ENCODE assay signal across 15 cellular contexts in genomic region chr10:124653311-124653710, GRCh38.
A peak's percentile ranks its signal among the peaks of the same experiment; 100 is the strongest.
DNase-seq lines count a peak whose midpoint lies in the region; ATAC-seq, FAIRE-seq and TF ChIP-seq lines count a peak whose summit lies in the region.
"Had no signal": no experiment of that assay in that cellular context is flagged by ENCODE, and none has a peak within 500 bp of the region (broad histone marks: within the 10 kb centered on the region; RNA-seq: fewer than 3 reads in every experiment).

No MANE protein-coding gene starts in this region.

- no peak overlapping the region for H2AFZ ChIP-seq in DND-41 (ENCODE audit: low read depth, low read length)

- intact Hi-C loops in dorsolateral prefrontal cortex (cut with DNase I) = no loop called here
- intact Hi-C loops in lower lobe of right lung (cut with DNase I) = no loop called here

- H3K27ac ChIP-seq in DND-41 (ENCODE audit: low read length) (peak overlapping the region; percentile 99), dorsolateral prefrontal cortex (peak overlapping the region in 58 of 59 donors; percentile 6 to 99 (median 90)), lower lobe of right lung (peak overlapping the region; percentile 72), suprapubic skin (peak overlapping the region; percentile 83)

- H3K4me1 ChIP-seq in DND-41 (ENCODE audit: insufficient read depth, low read length) (peaks cover 97% of the 10 kb centered on the region), lower lobe of right lung (peaks cover 80% of the 10 kb centered on the region), suprapubic skin (peaks cover 83% of the 10 kb centered on the region)

- peaks cover 9% of the 10 kb centered on the region for H4K20me1 ChIP-seq in DND-41 (ENCODE audit: insufficient read depth, low read length)

- H3K9me3 ChIP-seq in DND-41 (ENCODE audit: insufficient read depth, low read length, severe bottlenecking) = no peaks in the 10 kb centered on the region
- no peaks in the 10 kb centered on the region for H3K9me3 ChIP-seq in lower lobe of right lung
- H3K9me3 ChIP-seq in suprapubic skin = no peaks in the 10 kb centered on the region

- no peak for FAIRE-seq in D721Med (lab: Jason Lieb, UNC)

- no peak for DNase-seq in DND-41
- no peak for DNase-seq in dorsolateral prefrontal cortex
- DNase-seq in lower lobe of right lung = no peak
- no peak for DNase-seq in suprapubic skin (ENCODE audit: low spot score in 2 of 2)
- no peak for DNase-seq in erythroblast (lab: John Stamatoyannopoulos, UW)
- DNase-seq in D721Med (ENCODE audit: insufficient read length, low spot score) = no peak
- DNase-seq in NCI-H510A (lab: John Stamatoyannopoulos, UW) = no peak
- DNase-seq: activated CD4-positive, alpha-beta T cell treated with anti-CD3 and anti-CD28 coated beads for 4 hours; activated naive CD4-positive, alpha-beta T cell treated with anti-CD3 and anti-CD28 coated beads, Interleukin-2, amount 10 ng/mL, durations not matched to agents 7 days and 5 days; DMS 273 treated with DMSO at 0.1 percent for 48 hours; NCI-H187; NCI-H446; stimulated activated CD4-positive, alpha-beta T cell treated with anti-CD3 and anti-CD28 coated beads, Interleukin-12 subunit alpha, Interleukin-12 subunit beta, amount 100 ng/mL, for 4 hours; stimulated activated naive CD8-positive, alpha-beta T cell treated with anti-CD3 and anti-CD28 coated beads, Interleukin-15, amount 100 ng/mL, for 72 hours had no signal

- H3K4me3 ChIP-seq in DND-41 (ENCODE audit: low read depth in 1 of 2, low read length in 2 of 2) = no peak overlapping the region
- H3K4me3 ChIP-seq in dorsolateral prefrontal cortex = no peak overlapping the region
- H3K4me3 ChIP-seq in lower lobe of right lung = no peak overlapping the region
- H3K4me3 ChIP-seq in suprapubic skin = no peak overlapping the region

- TF ChIP-seq CTCF in DND-41 (IDR thresholded peaks at IDR 0.05; ENCODE audit: borderline replicate concordance, extremely low read depth, low read length, poor library complexity, severe bottlenecking) (no peak), dorsolateral prefrontal cortex (IDR thresholded peaks at IDR 0.05 in 54 of 56, conservative IDR thresholded peaks at IDR 0.05 in 2 of 56; ENCODE audit: low read depth in 1 of 56, partially characterized antibody in 56 of 56) (no peak), lower lobe of right lung (IDR thresholded peaks at IDR 0.05) (no peak), suprapubic skin (IDR thresholded peaks at IDR 0.05) (no peak), D721Med (IDR thresholded peaks at IDR 0.05; ENCODE audit: insufficient read depth, missing control alignments) (no peak)

- peaks cover 92% of the 10 kb centered on the region for H3K79me2 ChIP-seq in DND-41 (ENCODE audit: insufficient read depth, low read length)

- WGBS in suprapubic skin = 57% methylated on average over 3 of the region's 7 CpGs

- peaks cover 65% of the 10 kb centered on the region for H3K36me3 ChIP-seq in DND-41 (ENCODE audit: insufficient read depth, low read length)
- no peaks in the 10 kb centered on the region for H3K36me3 ChIP-seq in lower lobe of right lung
- peaks cover 7% of the 10 kb centered on the region for H3K36me3 ChIP-seq in suprapubic skin

- no peak overlapping the region for H3K4me2 ChIP-seq in DND-41 (ENCODE audit: insufficient read depth, low read length)

- ATAC-seq in DND-41 (ENCODE audit: insufficient read depth, low read depth) (no peak), lower lobe of right lung (no peak), HG02970 (IDR thresholded peaks at IDR 0.05; ENCODE audit: low FRiP score, unreplicated experiment) (no peak)
- ATAC-seq: stimulated activated naive CD8-positive, alpha-beta T cell treated with anti-CD3 and anti-CD28 coated beads, Interleukin-15, amount 100 ng/mL, for 72 hours had no signal

- H3K27me3 ChIP-seq in DND-41 (ENCODE audit: insufficient read depth, low read length, poor library complexity) (no peaks in the 10 kb centered on the region), dorsolateral prefrontal cortex (no peaks in the 10 kb centered on the region), lower lobe of right lung (ENCODE audit: low read depth) (no peaks in the 10 kb centered on the region), suprapubic skin (no peaks in the 10 kb centered on the region)

- TF ChIP-seq POLR2A in suprapubic skin (IDR thresholded peaks at IDR 0.05) (no peak), erythroblast (IDR thresholded peaks at IDR 0.05; ENCODE audit: low read length) (no peak)

- H3K9ac ChIP-seq in DND-41 (ENCODE audit: low read depth, low read length) = peak overlapping the region; percentile 4; the same call in 1 of the 2 replicates

- no peak for TF ChIP-seq EP300 in suprapubic skin (IDR thresholded peaks at IDR 0.05)
